Comparison of ENCODE assay signal across 27 cellular contexts in genomic region chr16:84180519-84181140, GRCh38. TPM values are rescaled to one million over a fixed set of nuclear protein-coding genes. Genes with fewer than 3 reads are reported as not detected.
"Had no signal": no experiment of that assay in that cellular context is flagged by ENCODE, and none has a peak within 500 bp of the region (broad histone marks: within the 10 kb centered on the region; RNA-seq: fewer than 3 reads in every experiment).

No MANE protein-coding gene starts in this region.

- ATAC-seq: activated T-cell treated with anti-CD3 and anti-CD28 coated beads, Interleukin-2, amount 50 U/mL, for 72 hours; esophagus mucosa; left colon; stimulated activated naive CD8-positive, alpha-beta T cell treated with anti-CD3 and anti-CD28 coated beads, Interleukin-15, Interleukin-2, amounts not matched to agents 100 U/mL and 50 U/mL, for 24 hours had no signal

- H3K27me3 ChIP-seq: upper lobe of left lung had no signal

- DNase-seq: activated CD4-positive, alpha-beta memory T cell treated with anti-CD3 and anti-CD28 coated beads, Interleukin-2, amount 10 ng/mL, durations not matched to agents 7 days and 5 days; activated CD4-positive, alpha-beta T cell treated with anti-CD3 and anti-CD28 coated beads, Interleukin-2, amount 10 ng/mL, durations not matched to agents 24 days and 14 days; activated effector memory CD4-positive, alpha-beta T cell treated with Interleukin-2 at 50 U/mL for 16 hours; activated naive CD4-positive, alpha-beta T cell treated with anti-CD3 and anti-CD28 coated beads for 36 hours; activated naive CD8-positive, alpha-beta T cell treated with anti-CD3 and anti-CD28 coated beads, Interleukin-2, amount 10 ng/mL, durations not matched to agents 7 days and 5 days; activated T-cell treated with anti-CD3 and anti-CD28 coated beads, Interleukin-2, amount 50 U/mL, for 72 hours; amniotic stem cell; effector CD4-positive, alpha-beta T cell; foreskin melanocyte; glutamatergic neuron; islet precursor cell; left colon; naive B cell; stimulated activated CD4-positive, alpha-beta T cell treated with anti-CD3 and anti-CD28 coated beads, Interleukin-4, amount 100 ng/mL, for 24 hours; stimulated activated naive CD8-positive, alpha-beta T cell treated with anti-CD3 and anti-CD28 coated beads, Interleukin-15, Interleukin-2, amounts not matched to agents 100 U/mL and 50 U/mL, for 24 hours; T-helper 2 cell had no signal

- H3K4me3 ChIP-seq: lung, upper lobe of left lung had no signal

- H3K9me3 ChIP-seq: upper lobe of left lung had no signal

RNA-seq across cellular contexts. Expression of gene ADAD2, which starts 10.3 kb away (rescaled TPM):
- total RNA-seq: activated CD4-positive, alpha-beta memory T cell treated with anti-CD3 and anti-CD28 coated beads, Interleukin-2, amount 10 ng/mL, durations not matched to agents 7 days and 5 days; activated CD4-positive, alpha-beta T cell treated with anti-CD3 and anti-CD28 coated beads, Interleukin-2, amount 10 ng/mL, durations not matched to agents 24 days and 14 days; activated naive CD8-positive, alpha-beta T cell treated with anti-CD3 and anti-CD28 coated beads, Interleukin-2, amount 10 ng/mL, durations not matched to agents 7 days and 5 days; bronchial epithelial cell; cerebellum; mesenteric fat pad; neural crest cell had no signal

RNA-seq across cellular contexts. Expression of gene DNAAF1, which starts 35.5 kb away (rescaled TPM):
- total RNA-seq: activated CD4-positive, alpha-beta memory T cell treated with anti-CD3 and anti-CD28 coated beads, Interleukin-2, amount 10 ng/mL, durations not matched to agents 7 days and 5 days; activated CD4-positive, alpha-beta T cell treated with anti-CD3 and anti-CD28 coated beads, Interleukin-2, amount 10 ng/mL, durations not matched to agents 24 days and 14 days; activated naive CD4-positive, alpha-beta T cell treated with anti-CD3 and anti-CD28 coated beads for 36 hours; activated naive CD8-positive, alpha-beta T cell treated with anti-CD3 and anti-CD28 coated beads, Interleukin-2, amount 10 ng/mL, durations not matched to agents 7 days and 5 days; bronchial epithelial cell; mesenteric fat pad had no signal

RNA-seq across cellular contexts. Expression of gene KCNG4, which starts 59.2 kb away (rescaled TPM):
- total RNA-seq: activated CD4-positive, alpha-beta memory T cell treated with anti-CD3 and anti-CD28 coated beads, Interleukin-2, amount 10 ng/mL, durations not matched to agents 7 days and 5 days; activated CD4-positive, alpha-beta T cell treated with anti-CD3 and anti-CD28 coated beads, Interleukin-2, amount 10 ng/mL, durations not matched to agents 24 days and 14 days; activated naive CD4-positive, alpha-beta T cell treated with anti-CD3 and anti-CD28 coated beads for 36 hours; activated naive CD8-positive, alpha-beta T cell treated with anti-CD3 and anti-CD28 coated beads, Interleukin-2, amount 10 ng/mL, durations not matched to agents 7 days and 5 days; activated T-cell treated with anti-CD3 and anti-CD28 coated beads, Interleukin-2, amount 50 U/mL, for 72 hours; bronchial epithelial cell; cerebellum; esophagus mucosa; left colon; lung; mesenteric fat pad; mucosa of gallbladder; neural crest cell; omental fat pad; subcutaneous adipose tissue; upper lobe of left lung had no signal
- polyA plus RNA-seq: lung, thymus had no signal
